9 cellular contexts compared by ENCODE assay signal in the genomic region with DNA sequence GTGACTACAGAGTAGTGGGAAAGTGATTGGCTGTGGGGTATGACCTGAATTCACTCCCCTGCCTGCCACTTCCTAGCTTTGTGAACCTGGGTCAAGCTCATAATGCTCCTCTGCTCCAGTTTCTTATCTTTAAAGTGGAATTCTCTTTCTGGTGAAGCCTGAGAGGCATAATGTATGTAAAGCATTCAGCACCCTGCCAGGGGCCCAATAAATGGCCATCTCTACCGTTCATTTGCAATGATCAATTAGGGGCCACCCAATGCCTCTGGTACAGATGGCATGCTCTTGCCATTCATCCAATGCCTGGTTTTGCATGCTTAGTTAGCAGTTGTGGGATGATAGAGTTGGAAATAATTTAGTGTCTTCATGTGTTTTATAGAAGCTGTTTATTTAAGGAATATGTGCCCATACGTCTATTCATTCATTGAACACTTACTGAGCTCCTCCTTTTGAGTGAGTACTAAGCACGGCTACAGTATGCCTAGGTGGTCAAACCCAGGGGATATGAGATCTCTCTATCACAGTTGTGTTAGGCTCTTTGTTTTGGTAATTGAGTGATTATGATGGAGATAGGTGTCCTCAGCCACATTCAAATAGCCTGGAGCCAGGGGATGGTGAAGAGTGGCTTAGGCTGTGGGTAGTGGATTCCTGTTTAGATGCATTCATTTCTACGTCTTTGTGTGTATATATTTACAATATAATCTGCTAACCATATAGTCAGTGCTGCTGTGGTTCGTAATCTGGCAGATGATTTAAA. TPM values are rescaled to one million over a fixed set of nuclear protein-coding genes. Genes with fewer than 3 reads are reported as not detected.
DNase-seq lines count a peak whose midpoint lies in the region; ATAC-seq and TF ChIP-seq lines count a peak whose summit lies in the region.
"Had no signal": no experiment of that assay in that cellular context is flagged by ENCODE, and none has a peak within 500 bp of the region (broad histone marks: within the 10 kb centered on the region; RNA-seq: fewer than 3 reads in every experiment).

No MANE protein-coding gene starts in this region.

- H3K9me3 ChIP-seq in colonic mucosa = no peaks in the 10 kb centered on the region
- no peaks in the 10 kb centered on the region for H3K9me3 ChIP-seq in left lung

- ATAC-seq in left lung = no peak
- ATAC-seq in HG02610 (IDR thresholded peaks at IDR 0.05; ENCODE audit: unreplicated experiment) = no peak

- H3K4me3 ChIP-seq in colonic mucosa (no peak overlapping the region), left lung (no peak overlapping the region)

- H3K27ac ChIP-seq in colonic mucosa (peak overlapping the region; percentile 37), left lung (peak overlapping the region; percentile 6 to 22), substantia nigra (ENCODE audit: low read depth, low read length, poor library complexity, severe bottlenecking) (peak overlapping the region; percentile 84)

- H3K4me1 ChIP-seq in colonic mucosa (no peaks in the 10 kb centered on the region), left lung (peaks cover 7 to 33% of the 10 kb centered on the region in 2 donors)

- DNase-seq in NCI-H146 (lab: John Stamatoyannopoulos, UW) (peak; percentile 36), colonic mucosa (no peak), left lung (no peak), substantia nigra (lab: John Stamatoyannopoulos, UW) (no peak), Ammon's horn (ENCODE audit: low spot score) (no peak)
- DNase-seq in activated CD4-positive, alpha-beta T cell treated with anti-CD3 and anti-CD28 coated beads for 48 hours = no peak
- DNase-seq: activated T-cell treated with anti-CD3 and anti-CD28 coated beads, Interleukin-2, amount 50 U/mL, for 24 hours; stimulated activated naive CD4-positive, alpha-beta T cell had no signal

- TF ChIP-seq CTCF in colonic mucosa (IDR thresholded peaks at IDR 0.05) = no peak
- TF ChIP-seq CTCF in left lung (IDR thresholded peaks at IDR 0.05) = no peak

- H3K36me3 ChIP-seq in colonic mucosa (no peaks in the 10 kb centered on the region), left lung (no peaks in the 10 kb centered on the region)

- H3K27me3 ChIP-seq in colonic mucosa = no peaks in the 10 kb centered on the region
- no peaks in the 10 kb centered on the region for H3K27me3 ChIP-seq in left lung

- intact Hi-C loops in colonic mucosa (cut with DNase I) (no loop called here), left lung (cut with DNase I) (no loop called here)

- no peak overlapping the region for H3K9ac ChIP-seq in colonic mucosa (ENCODE audit: low read depth in 2 of 2, low read length in 2 of 2)

RNA-seq across cellular contexts. Expression of gene ZNF462, which starts 15.3 kb away (rescaled TPM):
- total RNA-seq in colonic mucosa (10 to 100 TPM; 28.9 to 29.3 TPM), left lung (10 to 100 TPM; 30.3 to 41.4 TPM)

Comparison
In these comparisons a context has a peak if more than half of its experiments do, and no peak if none do; other contexts are left out.
1. H3K27ac ChIP-seq: peak in every context shown above with its lines; median percentile 84 in substantia nigra; 37 in colonic mucosa; 14 in left lung.